Comparison of ENCODE assay signal across 19 cellular contexts in genomic region chr6:163645560-163645959, GRCh38.
DNase-seq lines count a peak whose midpoint lies in the region; ATAC-seq, FAIRE-seq and TF ChIP-seq lines count a peak whose summit lies in the region.
"Had no signal": no experiment of that assay in that cellular context is flagged by ENCODE, and none has a peak within 500 bp of the region (broad histone marks: within the 10 kb centered on the region; RNA-seq: fewer than 3 reads in every experiment).

No MANE protein-coding gene starts in this region.

- peak in 2 of 4 experiments; percentile 36 to 48 for DNase-seq in K562 (ENCODE audit: extremely low read depth in 1 of 4, low spot score in 3 of 4)
- DNase-seq in esophagus squamous epithelium (lab: John Stamatoyannopoulos, UW): no peak
- DNase-seq in urothelium cell line (ENCODE audit: low spot score): peak; percentile 9
- no peak for DNase-seq in CD8-positive, alpha-beta memory T cell
- DNase-seq in T-helper 2 cell: no peak
- no peak for DNase-seq in activated T-helper 2 cell treated with anti-CD3 and anti-CD28 coated beads, Interferon-gamma antibody, Interleukin-2, Interleukin-4, amounts not matched to agents 10 μg/mL and 5 μg/mL and 100 μg/mL, durations not matched to agents 14 hours and 24 hours and 36 hours (ENCODE audit: low spot score)
- DNase-seq: DND-41, KG1, NCI-H187, NCI-H2107, NCI-H510A treated with DMSO at 0.1 percent for 48 hours, NCI-H774, OCI-M1, SHP77 treated with DMSO at 0.1 percent for 48 hours, SK-N-SH had no signal

- TF ChIP-seq RAD21 in Ishikawa (IDR thresholded peaks at IDR 0.05; ENCODE audit: low read depth) (no peak), K562 (CRISPR knock-in tag; conservative IDR thresholded peaks at IDR 0.05 in 1 of 2, IDR thresholded peaks at IDR 0.05 in 1 of 2) (no peak)

- no peak for TF ChIP-seq EP300 in Ishikawa (IDR thresholded peaks at IDR 0.05; ENCODE audit: borderline replicate concordance)
- TF ChIP-seq EP300 in K562 (IDR thresholded peaks at IDR 0.05; ENCODE audit: low read length): no peak

- H3K36me3 ChIP-seq in K562 (ENCODE audit: control insufficient read depth, insufficient read depth, low read length): no peaks in the 10 kb centered on the region
- no peaks in the 10 kb centered on the region for H3K36me3 ChIP-seq in esophagus squamous epithelium
- no peaks in the 10 kb centered on the region for H3K36me3 ChIP-seq in CD8-positive, alpha-beta memory T cell (ENCODE audit: insufficient read depth, low read length)

- intact Hi-C loops in K562 (cut with micrococcal nuclease): no loop called here
- intact Hi-C loops in esophagus squamous epithelium (cut with DNase I): no loop called here
- intact Hi-C loops in activated T-helper 2 cell treated with anti-CD3 and anti-CD28 coated beads, Interferon-gamma antibody, Interleukin-2, Interleukin-4, amounts not matched to agents 10 μg/mL and 5 μg/mL and 100 μg/mL, durations not matched to agents 14 hours and 24 hours and 36 hours (cut with micrococcal nuclease): no loop called here

- no peak overlapping the region for H3K4me2 ChIP-seq in K562 (ENCODE audit: insufficient read depth, low read length)
- H3K4me2 ChIP-seq: GM23338, SK-N-SH had no signal

- no TSS peak for BruUV-seq in K562 (replicated peaks; lab: Mats Ljungman, UMichigan)

- peaks cover 0 to 6% of the 10 kb centered on the region in 2 experiments; a peak in 2 of 5 replicates for H3K4me1 ChIP-seq in K562 (replicated peaks in 1 of 2; ENCODE audit: control insufficient read depth in 2 of 2, insufficient read depth in 2 of 2, low read length in 2 of 2)
- peaks cover 0 to 20% (median 0%) of the 10 kb centered on the region in 3 donors for H3K4me1 ChIP-seq in esophagus squamous epithelium
- no peaks in the 10 kb centered on the region for H3K4me1 ChIP-seq in CD8-positive, alpha-beta memory T cell (ENCODE audit: insufficient read depth, low read length)

- peak overlapping the region; percentile 30; the same call in 1 of the 2 replicates for H2AFZ ChIP-seq in K562 (ENCODE audit: low read depth, low read length)
- H2AFZ ChIP-seq: GM23338 had no signal

- TF ChIP-seq CTCF in K562 (IDR thresholded peaks at IDR 0.05 in 2 of 3, conservative IDR thresholded peaks at IDR 0.05 in 1 of 3; ENCODE audit: insufficient read depth in 2 of 3, low read depth in 1 of 3, low read length in 3 of 3) (no peak), esophagus squamous epithelium (IDR thresholded peaks at IDR 0.05) (no peak)

- 10% methylated on average over 10 of the region's 10 CpGs for WGBS in K562 (ENCODE audit: insufficient coverage, low coverage, missing lambda C conversion rate)
- whole genome bisulfite sequencing in esophagus squamous epithelium, 2 donors: 32 to 39% methylated on average over 9 to 10 of the region's 10 CpGs

- no peak for ATAC-seq in K562
- ATAC-seq: GM23338, HCT116 had no signal

- POLR2A ChIA-PET in K562 (lab: Yijun Ruan, JAX): interaction anchor here (0.7 to 1.2 kb wide), 2 partner anchors 28 to 738 kb away, joined by 3 read pairs; no protein-coding TSS in a partner anchor
- POLR2A ChIA-PET in CD8-positive, alpha-beta memory T cell (lab: Charles Lee): no interaction called here

- H3K27ac Mint-ChIP-seq in CD8-positive, alpha-beta memory T cell: no peak overlapping the region
- no peak overlapping the region for H3K27ac Mint-ChIP-seq in activated T-helper 2 cell treated with anti-CD3 and anti-CD28 coated beads, Interferon-gamma antibody, Interleukin-2, Interleukin-4, amounts not matched to agents 10 μg/mL and 5 μg/mL and 100 μg/mL, durations not matched to agents 14 hours and 24 hours and 36 hours
- H3K27ac Mint-ChIP-seq: GM23338 had no signal

- CTCF ChIA-PET in K562 (lab: Yijun Ruan, JAX; ENCODE audit: low intra/inter-chr PET ratio): no interaction called here
- CTCF ChIA-PET in CD8-positive, alpha-beta memory T cell (lab: Charles Lee): no interaction called here

- H3K4me3 ChIP-seq in K562 (no peak overlapping the region), esophagus squamous epithelium (no peak overlapping the region)
- H3K4me3 ChIP-seq in CD8-positive, alpha-beta memory T cell (ENCODE audit: low read length): no peak overlapping the region
- H3K4me3 ChIP-seq: GM23338 had no signal

- FAIRE-seq in K562 (lab: Jason Lieb, UNC) (no peak), urothelium cell line (lab: Jason Lieb, UNC) (no peak)

- H3K4me1 Mint-ChIP-seq in CD8-positive, alpha-beta memory T cell: no peaks in the 10 kb centered on the region
- H3K4me1 Mint-ChIP-seq in activated T-helper 2 cell treated with anti-CD3 and anti-CD28 coated beads, Interferon-gamma antibody, Interleukin-2, Interleukin-4, amounts not matched to agents 10 μg/mL and 5 μg/mL and 100 μg/mL, durations not matched to agents 14 hours and 24 hours and 36 hours (ENCODE audit: low read depth): no peaks in the 10 kb centered on the region
- H3K4me1 Mint-ChIP-seq: GM23338 had no signal

- no peaks in the 10 kb centered on the region for H3K79me2 ChIP-seq in K562 (ENCODE audit: control insufficient read depth, insufficient read depth, low read length)

- no peak overlapping the region for H3K27ac ChIP-seq in K562 (ENCODE audit: extremely low read depth, low read depth, low read length)
- H3K27ac ChIP-seq in esophagus squamous epithelium: peak overlapping the region in 3 of 4 donors; percentile 7 to 53 (median 34)
- no peak overlapping the region for H3K27ac ChIP-seq in CD8-positive, alpha-beta memory T cell (ENCODE audit: low read depth, low read length)
- H3K27ac ChIP-seq: C4-2B had no signal

- H3K27me3 ChIP-seq in K562 (ENCODE audit: control insufficient read depth in 2 of 2, insufficient read depth in 2 of 2, low read length in 2 of 2) (peaks cover 33 to 63% of the 10 kb centered on the region in 2 experiments), esophagus squamous epithelium (no peaks in the 10 kb centered on the region)
- no peaks in the 10 kb centered on the region for H3K27me3 ChIP-seq in CD8-positive, alpha-beta memory T cell (ENCODE audit: insufficient read depth, low read length, poor library complexity, severe bottlenecking)

- no peaks in the 10 kb centered on the region for H3K9me1 ChIP-seq in K562 (ENCODE audit: control insufficient read depth, insufficient read depth, low read length)

- H3K36me3 Mint-ChIP-seq in CD8-positive, alpha-beta memory T cell: no peaks in the 10 kb centered on the region
- no peaks in the 10 kb centered on the region for H3K36me3 Mint-ChIP-seq in activated T-helper 2 cell treated with anti-CD3 and anti-CD28 coated beads, Interferon-gamma antibody, Interleukin-2, Interleukin-4, amounts not matched to agents 10 μg/mL and 5 μg/mL and 100 μg/mL, durations not matched to agents 14 hours and 24 hours and 36 hours (ENCODE audit: low read depth)

- peaks cover 6 to 9% of the 10 kb centered on the region in 2 donors for H3K27me3 Mint-ChIP-seq in CD8-positive, alpha-beta memory T cell
- H3K27me3 Mint-ChIP-seq in activated T-helper 2 cell treated with anti-CD3 and anti-CD28 coated beads, Interferon-gamma antibody, Interleukin-2, Interleukin-4, amounts not matched to agents 10 μg/mL and 5 μg/mL and 100 μg/mL, durations not matched to agents 14 hours and 24 hours and 36 hours (ENCODE audit: low read depth): no peaks in the 10 kb centered on the region

- H3K9me3 ChIP-seq in K562 (replicated peaks; ENCODE audit: control insufficient read depth, insufficient read depth, low read depth, low read length) (no peaks in the 10 kb centered on the region), esophagus squamous epithelium (no peaks in the 10 kb centered on the region)
- H3K9me3 ChIP-seq in CD8-positive, alpha-beta memory T cell (ENCODE audit: low read length): no peaks in the 10 kb centered on the region
- H3K9me3 ChIP-seq: SK-N-SH had no signal

- TF ChIP-seq POLR2A in K562 (conservative IDR thresholded peaks at IDR 0.05) (no peak), esophagus squamous epithelium (IDR thresholded peaks at IDR 0.05) (no peak)

- in situ Hi-C loops in K562 (cut with MboI): no loop called here

- no peaks in the 10 kb centered on the region for H4K20me1 ChIP-seq in K562 (replicated peaks; ENCODE audit: control insufficient read depth, insufficient read depth, low read length)

- no peak overlapping the region for H3K9ac ChIP-seq in K562 (ENCODE audit: insufficient read depth in 1 of 2, low read depth in 2 of 2, low read length in 2 of 2)
- H3K9ac ChIP-seq: SK-N-SH had no signal

- no peak overlapping the region for H3K4me3 Mint-ChIP-seq in CD8-positive, alpha-beta memory T cell
- H3K4me3 Mint-ChIP-seq in activated T-helper 2 cell treated with anti-CD3 and anti-CD28 coated beads, Interferon-gamma antibody, Interleukin-2, Interleukin-4, amounts not matched to agents 10 μg/mL and 5 μg/mL and 100 μg/mL, durations not matched to agents 14 hours and 24 hours and 36 hours (ENCODE audit: low read depth): no peak overlapping the region
- H3K4me3 Mint-ChIP-seq: GM23338 had no signal

- H3K9me3 Mint-ChIP-seq in CD8-positive, alpha-beta memory T cell: no peaks in the 10 kb centered on the region
- H3K9me3 Mint-ChIP-seq in activated T-helper 2 cell treated with anti-CD3 and anti-CD28 coated beads, Interferon-gamma antibody, Interleukin-2, Interleukin-4, amounts not matched to agents 10 μg/mL and 5 μg/mL and 100 μg/mL, durations not matched to agents 14 hours and 24 hours and 36 hours: no peaks in the 10 kb centered on the region

TF ChIP-seq in Ishikawa, 13 proteins besides CTCF, POLR2A, EP300 and RAD21:
- TF ChIP-seq MAX (IDR thresholded peaks at IDR 0.05) (peak; percentile 28; the same call in 1 of the 2 replicates), EGR1 (IDR thresholded peaks at IDR 0.05) (no peak)

TF ChIP-seq in K562, 482 proteins besides CTCF, POLR2A, EP300 and RAD21:
- peak; percentile 15 for TF ChIP-seq MEIS2 (IDR thresholded peaks at IDR 0.05; ENCODE audit: partially characterized antibody)
- no peak for TF ChIP-seq COPS2 (conservative IDR thresholded peaks at IDR 0.05)

Comparison
In these comparisons a context has a peak if more than half of its experiments do, and no peak if none do; other contexts are left out.
1. H3K27ac ChIP-seq: peak in esophagus squamous epithelium (3 of 4); none in K562 (single experiment) and CD8-positive, alpha-beta memory T cell (single experiment).